12 cellular contexts compared by ENCODE assay signal in genomic region chr1:228006034-228006792, GRCh38. TPM values are rescaled to one million over a fixed set of nuclear protein-coding genes. Genes with fewer than 3 reads are reported as not detected.
DNase-seq lines count a peak whose midpoint lies in the region; ATAC-seq and TF ChIP-seq lines count a peak whose summit lies in the region.
"Had no signal": no experiment of that assay in that cellular context is flagged by ENCODE, and none has a peak within 500 bp of the region (broad histone marks: within the 10 kb centered on the region; RNA-seq: fewer than 3 reads in every experiment).

No MANE protein-coding gene starts in this region.

- DNase-seq in activated T-cell treated with anti-CD3 and anti-CD28 coated beads, Interleukin-2, amount 50 U/mL, for 24 hours = peak; percentile 28
- DNase-seq in activated T-cell treated with anti-CD3 and anti-CD28 coated beads, Interleukin-2, amount 50 U/mL, for 4 hours = no peak
- DNase-seq in activated CD8-positive, alpha-beta memory T cell treated with anti-CD3 and anti-CD28 coated beads, Interleukin-2, amount 50 U/mL, for 48 hours = peak; percentile 51
- DNase-seq in left lobe of liver (ENCODE audit: low spot score) (peak; percentile 34), type B pancreatic cell (ENCODE audit: extremely low spot score, unreplicated experiment) (peak; percentile 68), NCI-H345 (lab: John Stamatoyannopoulos, UW) (no peak), EL (no peak), NCI-H1048 (lab: John Stamatoyannopoulos, UW) (no peak)
- DNase-seq: glutamatergic neuron, SIG-M5 had no signal

- TF ChIP-seq CTCF in type B pancreatic cell (conservative IDR thresholded peaks at IDR 0.05) = no peak

- H3K9me3 Mint-ChIP-seq in activated T-cell treated with anti-CD3 and anti-CD28 coated beads, Interleukin-2, amount 50 U/mL, for 24 hours = no peaks in the 10 kb centered on the region
- H3K9me3 Mint-ChIP-seq in activated T-cell treated with anti-CD3 and anti-CD28 coated beads, Interleukin-2, amount 50 U/mL, for 4 hours = no peaks in the 10 kb centered on the region
- no peaks in the 10 kb centered on the region for H3K9me3 Mint-ChIP-seq in type B pancreatic cell
- H3K9me3 Mint-ChIP-seq: activated T-helper 1 cell treated with anti-CD3 and anti-CD28 coated beads, Interleukin-12 subunit alpha, Interleukin-12 subunit beta, Interleukin-2, Interleukin-4 antibody, amounts not matched to agents 30 ng/mL and 10 ng/mL and 1 ng/mL, durations not matched to agents 14 hours and 24 hours and 36 hours had no signal

- H3K4me3 Mint-ChIP-seq in activated T-cell treated with anti-CD3 and anti-CD28 coated beads, Interleukin-2, amount 50 U/mL, for 24 hours = no peak overlapping the region
- H3K4me3 Mint-ChIP-seq in activated T-cell treated with anti-CD3 and anti-CD28 coated beads, Interleukin-2, amount 50 U/mL, for 4 hours = no peak overlapping the region
- peak overlapping the region; percentile 44 for H3K4me3 Mint-ChIP-seq in type B pancreatic cell
- H3K4me3 Mint-ChIP-seq: activated T-helper 1 cell treated with anti-CD3 and anti-CD28 coated beads, Interleukin-12 subunit alpha, Interleukin-12 subunit beta, Interleukin-2, Interleukin-4 antibody, amounts not matched to agents 30 ng/mL and 10 ng/mL and 1 ng/mL, durations not matched to agents 14 hours and 24 hours and 36 hours had no signal

- H3K27ac Mint-ChIP-seq in activated T-cell treated with anti-CD3 and anti-CD28 coated beads, Interleukin-2, amount 50 U/mL, for 24 hours = no peak overlapping the region
- no peak overlapping the region for H3K27ac Mint-ChIP-seq in type B pancreatic cell
- H3K27ac Mint-ChIP-seq: activated T-helper 1 cell treated with anti-CD3 and anti-CD28 coated beads, Interleukin-12 subunit alpha, Interleukin-12 subunit beta, Interleukin-2, Interleukin-4 antibody, amounts not matched to agents 30 ng/mL and 10 ng/mL and 1 ng/mL, durations not matched to agents 14 hours and 24 hours and 36 hours had no signal

- peaks cover 83% of the 10 kb centered on the region for H3K27me3 Mint-ChIP-seq in activated T-cell treated with anti-CD3 and anti-CD28 coated beads, Interleukin-2, amount 50 U/mL, for 24 hours
- H3K27me3 Mint-ChIP-seq in activated T-cell treated with anti-CD3 and anti-CD28 coated beads, Interleukin-2, amount 50 U/mL, for 4 hours (ENCODE audit: low read depth) = peaks cover 75% of the 10 kb centered on the region
- peaks cover 88% of the 10 kb centered on the region for H3K27me3 Mint-ChIP-seq in type B pancreatic cell

- no peaks in the 10 kb centered on the region for H3K36me3 Mint-ChIP-seq in activated T-cell treated with anti-CD3 and anti-CD28 coated beads, Interleukin-2, amount 50 U/mL, for 24 hours (ENCODE audit: low read depth)
- H3K36me3 Mint-ChIP-seq in activated T-cell treated with anti-CD3 and anti-CD28 coated beads, Interleukin-2, amount 50 U/mL, for 4 hours (ENCODE audit: insufficient read depth) = no peaks in the 10 kb centered on the region
- no peaks in the 10 kb centered on the region for H3K36me3 Mint-ChIP-seq in type B pancreatic cell

- no peak for ATAC-seq in activated T-cell treated with anti-CD3 and anti-CD28 coated beads, Interleukin-2, amount 50 U/mL, for 4 hours
- no peak for ATAC-seq in left lobe of liver

- H3K4me1 Mint-ChIP-seq in activated T-cell treated with anti-CD3 and anti-CD28 coated beads, Interleukin-2, amount 50 U/mL, for 24 hours (ENCODE audit: low read depth) = peaks cover 21% of the 10 kb centered on the region
- H3K4me1 Mint-ChIP-seq in activated T-cell treated with anti-CD3 and anti-CD28 coated beads, Interleukin-2, amount 50 U/mL, for 4 hours (ENCODE audit: low read depth) = peaks cover 16% of the 10 kb centered on the region
- peaks cover 4% of the 10 kb centered on the region for H3K4me1 Mint-ChIP-seq in type B pancreatic cell (ENCODE audit: unreplicated experiment)

RNA-seq across cellular contexts. Expression of gene WNT3A, which starts 0.6 kb away (rescaled TPM):
- not detected for total RNA-seq in activated T-cell treated with anti-CD3 and anti-CD28 coated beads, Interleukin-2, amount 50 U/mL, for 4 hours
- total RNA-seq in left lobe of liver (not detected), type B pancreatic cell (ENCODE audit: low replicate concordance) (0.21 and 6.4 TPM in 2 replicates)
- total RNA-seq: activated T-helper 1 cell treated with anti-CD3 and anti-CD28 coated beads, Interleukin-12 subunit alpha, Interleukin-12 subunit beta, Interleukin-2, Interleukin-4 antibody, amounts not matched to agents 30 ng/mL and 10 ng/mL and 1 ng/mL, durations not matched to agents 14 hours and 24 hours and 36 hours; ovary had no signal

RNA-seq across cellular contexts. Expression of gene WNT9A, which starts 58.5 kb away (rescaled TPM):
- total RNA-seq in activated T-cell treated with anti-CD3 and anti-CD28 coated beads, Interleukin-2, amount 50 U/mL, for 4 hours = under 1 TPM; 0.05 to 0.08 (median 0.05) TPM
- total RNA-seq in left lobe of liver = 0.05 TPM
- total RNA-seq in type B pancreatic cell (ENCODE audit: low replicate concordance) = 3.0 and 4.3 TPM in 2 replicates
- total RNA-seq: activated T-helper 1 cell treated with anti-CD3 and anti-CD28 coated beads, Interleukin-12 subunit alpha, Interleukin-12 subunit beta, Interleukin-2, Interleukin-4 antibody, amounts not matched to agents 30 ng/mL and 10 ng/mL and 1 ng/mL, durations not matched to agents 14 hours and 24 hours and 36 hours had no signal

Comparison
In these comparisons a context has a peak if more than half of its experiments do, and no peak if none do; other contexts are left out.
1. DNase-seq: peak in activated T-cell treated with anti-CD3 and anti-CD28 coated beads, Interleukin-2, amount 50 U/mL, for 24 hours (single experiment), activated CD8-positive, alpha-beta memory T cell treated with anti-CD3 and anti-CD28 coated beads, Interleukin-2, amount 50 U/mL, for 48 hours (single experiment), left lobe of liver (single experiment) and type B pancreatic cell (single experiment); none in activated T-cell treated with anti-CD3 and anti-CD28 coated beads, Interleukin-2, amount 50 U/mL, for 4 hours (single experiment), NCI-H345 (single experiment), EL (single experiment) and NCI-H1048 (single experiment).